ENCODE assay signal across 1 cellular context in the genomic region with DNA sequence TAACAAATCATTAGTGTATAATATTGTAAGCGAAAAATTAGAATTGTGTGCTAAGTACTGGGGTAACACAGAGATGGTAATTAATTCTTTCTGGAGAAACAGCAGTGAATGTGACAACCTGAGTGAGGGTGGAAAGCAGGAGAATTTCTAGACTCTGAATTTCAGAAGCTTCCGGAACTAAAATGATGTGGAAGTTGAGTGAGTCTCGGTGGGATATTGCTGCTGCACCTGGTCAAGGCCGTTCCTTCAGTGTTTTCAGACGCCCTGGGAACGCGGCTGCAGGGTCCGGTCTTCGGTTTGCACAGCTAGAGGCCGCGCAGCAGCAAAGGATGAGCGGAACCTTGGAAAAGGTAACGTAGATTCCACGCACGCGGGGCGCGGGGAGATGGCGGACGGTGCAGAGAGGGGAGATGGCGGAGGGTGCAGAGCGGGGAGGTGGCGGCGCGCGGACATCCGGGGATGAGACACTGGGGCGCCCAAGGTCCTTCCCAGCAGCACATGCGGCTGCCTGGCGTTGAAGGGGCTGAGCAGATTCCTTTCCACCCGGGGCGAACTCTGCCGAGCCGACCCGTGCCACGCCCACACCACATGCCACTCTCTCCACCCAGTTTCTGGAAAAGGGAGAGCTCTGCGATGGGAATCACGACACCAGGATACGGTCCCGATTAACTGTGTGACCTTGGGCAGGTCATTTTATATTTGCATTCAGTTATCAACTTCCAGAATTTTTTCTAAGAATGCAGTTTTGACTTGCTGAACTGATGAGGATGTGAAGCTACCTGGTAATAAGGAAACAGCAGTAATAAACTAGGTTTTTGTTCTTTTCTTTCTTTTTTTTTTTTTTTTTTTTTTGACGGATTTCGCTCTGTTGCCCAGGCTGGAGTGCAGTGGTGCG.
TF ChIP-seq lines count a peak whose summit lies in the region.

Gene MRPL48 (plus strand): TSS at position 232 of the 895 bp plus-strand sequence. CDS start 98 bp downstream, at position 330.

TF ChIP-seq in K562, 482 proteins besides CTCF, POLR2A, EP300 and RAD21 (continued from another document and continues in another):
- TF ChIP-seq POLR2B (IDR thresholded peaks at IDR 0.05; ENCODE audit: low read depth, partially characterized antibody) (peak; percentile 92), ID3 (CRISPR knock-in tag; IDR thresholded peaks at IDR 0.05) (no peak), ID3 (tag; IDR thresholded peaks at IDR 0.05) (peak; percentile 85), ZNF79 (CRISPR knock-in tag; IDR thresholded peaks at IDR 0.05; ENCODE audit: low read depth) (no peak), PCBP1 (IDR thresholded peaks at IDR 0.05; ENCODE audit: low read depth, low read length, poor library complexity, severe bottlenecking) (no peak), TRIM28 (IDR thresholded peaks at IDR 0.05) (no peak; the same call in none of the 2 replicates), DPF2 (IDR thresholded peaks at IDR 0.05) (peak; percentile 65; the same call in 1 of the 2 replicates), ZNF41 (CRISPR knock-in tag; conservative IDR thresholded peaks at IDR 0.05) (no peak), PML (IDR thresholded peaks at IDR 0.05; ENCODE audit: low read length) (peak; percentile 64), CCNT2 (IDR thresholded peaks at IDR 0.05; ENCODE audit: borderline replicate concordance, extremely low read depth, insufficient read length, low read depth, low read length) (peak; percentile 78), SNRNP70 (optimal IDR thresholded peaks at IDR 0.05; ENCODE audit: low read depth, low read length) (no peak), ZNF347 (CRISPR knock-in tag; IDR thresholded peaks at IDR 0.05; ENCODE audit: low read depth) (no peak), MEF2D (tag; conservative IDR thresholded peaks at IDR 0.05; ENCODE audit: low read depth) (peak; percentile 76; the same call in 1 of the 2 replicates), CBX3 (IDR thresholded peaks at IDR 0.05; ENCODE audit: borderline replicate concordance in 1 of 2, low read length in 2 of 2) (no peak; a peak in 1 of 3 replicates), MYNN (IDR thresholded peaks at IDR 0.05) (peak; percentile 43; the same call in 1 of the 2 replicates), MYNN (CRISPR knock-in tag; IDR thresholded peaks at IDR 0.05) (no peak), ESRRB (CRISPR knock-in tag; IDR thresholded peaks at IDR 0.05; ENCODE audit: borderline replicate concordance) (no peak), BHLHE40 (IDR thresholded peaks at IDR 0.05; ENCODE audit: low read length) (peak; percentile 46), ZNF224 (CRISPR knock-in tag; IDR thresholded peaks at IDR 0.05) (peak; percentile 62; the same call in 1 of the 2 replicates), ZNF140 (CRISPR knock-in tag; IDR thresholded peaks at IDR 0.05) (no peak), CBX1 (IDR thresholded peaks at IDR 0.05; ENCODE audit: low read depth) (peak; percentile 90; the same call in 1 of the 2 replicates), MAFG (tag; conservative IDR thresholded peaks at IDR 0.05) (no peak), FOXJ3 (CRISPR knock-in tag; IDR thresholded peaks at IDR 0.05) (no peak), CAMTA2 (CRISPR knock-in tag; conservative IDR thresholded peaks at IDR 0.05) (no peak), AFF4 (CRISPR knock-in tag; IDR thresholded peaks at IDR 0.05) (peak; percentile 72), PATZ1 (CRISPR knock-in tag; IDR thresholded peaks at IDR 0.05; ENCODE audit: borderline replicate concordance) (no peak), JUNB (CRISPR knock-in tag; conservative IDR thresholded peaks at IDR 0.05) (no peak), MTA1 (IDR thresholded peaks at IDR 0.05; ENCODE audit: borderline replicate concordance) (peak; percentile 74; the same call in 1 of the 2 replicates), CEBPG (CRISPR knock-in tag; IDR thresholded peaks at IDR 0.05) (0 out of 2 replicates have a peak, but pooled peaks have one; percentile 9), CEBPG (tag; conservative IDR thresholded peaks at IDR 0.05 in 1 of 2, IDR thresholded peaks at IDR 0.05 in 1 of 2) (0 out of 4 replicates have a peak, but pooled peaks of 1 of the 2 experiments have one; percentile 4), KLF10 (CRISPR knock-in tag; IDR thresholded peaks at IDR 0.05) (no peak), NFIX (CRISPR knock-in tag; IDR thresholded peaks at IDR 0.05; ENCODE audit: low read depth) (no peak), U2AF2 (optimal IDR thresholded peaks at IDR 0.05; ENCODE audit: low read depth, low read length) (no peak), ZNF277 (CRISPR knock-in tag; IDR thresholded peaks at IDR 0.05; ENCODE audit: borderline replicate concordance) (no peak), TGIF2 (CRISPR knock-in tag; IDR thresholded peaks at IDR 0.05) (no peak), BRF1 (IDR thresholded peaks at IDR 0.05; ENCODE audit: borderline replicate concordance, extremely low read depth, insufficient read length) (no peak), ZNF785 (CRISPR knock-in tag; IDR thresholded peaks at IDR 0.05) (no peak), FOXK2 (conservative IDR thresholded peaks at IDR 0.05 in 1 of 2, IDR thresholded peaks at IDR 0.05 in 1 of 2; ENCODE audit: low read depth in 2 of 2) (peak; percentile 72 to 80; a peak in 3 of 4 replicates), GATAD2A (IDR thresholded peaks at IDR 0.05) (peak; percentile 75), ZNF57 (CRISPR knock-in tag; IDR thresholded peaks at IDR 0.05) (no peak), ZNF707 (CRISPR knock-in tag; conservative IDR thresholded peaks at IDR 0.05) (no peak), DNMT1 (IDR thresholded peaks at IDR 0.05) (no peak; the same call in 1 of the 2 replicates), RNF219 (CRISPR knock-in tag; IDR thresholded peaks at IDR 0.05) (no peak), HINFP (tag; conservative IDR thresholded peaks at IDR 0.05; ENCODE audit: low read depth) (0 out of 2 replicates have a peak, but pooled peaks have one; percentile 46), MTA2 (IDR thresholded peaks at IDR 0.05; ENCODE audit: low read depth) (peak; percentile 49), ZBTB8A (IDR thresholded peaks at IDR 0.05; ENCODE audit: partially characterized antibody) (no peak), MED1 (CRISPR knock-in tag; IDR thresholded peaks at IDR 0.05; ENCODE audit: borderline replicate concordance) (no peak), NCOA1 (IDR thresholded peaks at IDR 0.05; ENCODE audit: low read depth) (peak; percentile 99), ZNF561 (CRISPR knock-in tag; conservative IDR thresholded peaks at IDR 0.05) (no peak), ZNF174 (CRISPR knock-in tag; IDR thresholded peaks at IDR 0.05) (no peak), ZNF3 (CRISPR knock-in tag; IDR thresholded peaks at IDR 0.05) (peak; percentile 30; the same call in 1 of the 2 replicates), BMI1 (IDR thresholded peaks at IDR 0.05; ENCODE audit: low read length) (no peak), CHD1 (IDR thresholded peaks at IDR 0.05; ENCODE audit: low read length) (peak; percentile 79), KDM1A (IDR thresholded peaks at IDR 0.05) (peak in 1 of 2 experiments; percentile 53; a peak in 2 of 4 replicates), POLR2AphosphoS2 (IDR thresholded peaks at IDR 0.05; ENCODE audit: low read length) (no peak; the same call in 1 of the 2 replicates)
- TF ChIP-seq, protein P1, sequence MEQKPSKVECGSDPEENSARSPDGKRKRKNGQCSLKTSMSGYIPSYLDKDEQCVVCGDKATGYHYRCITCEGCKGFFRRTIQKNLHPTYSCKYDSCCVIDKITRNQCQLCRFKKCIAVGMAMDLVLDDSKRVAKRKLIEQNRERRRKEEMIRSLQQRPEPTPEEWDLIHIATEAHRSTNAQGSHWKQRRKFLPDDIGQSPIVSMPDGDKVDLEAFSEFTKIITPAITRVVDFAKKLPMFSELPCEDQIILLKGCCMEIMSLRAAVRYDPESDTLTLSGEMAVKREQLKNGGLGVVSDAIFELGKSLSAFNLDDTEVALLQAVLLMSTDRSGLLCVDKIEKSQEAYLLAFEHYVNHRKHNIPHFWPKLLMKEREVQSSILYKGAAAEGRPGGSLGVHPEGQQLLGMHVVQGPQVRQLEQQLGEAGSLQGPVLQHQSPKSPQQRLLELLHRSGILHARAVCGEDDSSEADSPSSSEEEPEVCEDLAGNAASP (IDR thresholded peaks at IDR 0.05): no peak
- TF ChIP-seq, protein P2, sequence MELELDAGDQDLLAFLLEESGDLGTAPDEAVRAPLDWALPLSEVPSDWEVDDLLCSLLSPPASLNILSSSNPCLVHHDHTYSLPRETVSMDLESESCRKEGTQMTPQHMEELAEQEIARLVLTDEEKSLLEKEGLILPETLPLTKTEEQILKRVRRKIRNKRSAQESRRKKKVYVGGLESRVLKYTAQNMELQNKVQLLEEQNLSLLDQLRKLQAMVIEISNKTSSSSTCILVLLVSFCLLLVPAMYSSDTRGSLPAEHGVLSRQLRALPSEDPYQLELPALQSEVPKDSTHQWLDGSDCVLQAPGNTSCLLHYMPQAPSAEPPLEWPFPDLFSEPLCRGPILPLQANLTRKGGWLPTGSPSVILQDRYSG (tag; conservative IDR thresholded peaks at IDR 0.05; ENCODE audit: low read depth): peak; percentile 78; the same call in 1 of the 2 replicates
